ENCODE assay signal across 7 cellular contexts in the genomic region with DNA sequence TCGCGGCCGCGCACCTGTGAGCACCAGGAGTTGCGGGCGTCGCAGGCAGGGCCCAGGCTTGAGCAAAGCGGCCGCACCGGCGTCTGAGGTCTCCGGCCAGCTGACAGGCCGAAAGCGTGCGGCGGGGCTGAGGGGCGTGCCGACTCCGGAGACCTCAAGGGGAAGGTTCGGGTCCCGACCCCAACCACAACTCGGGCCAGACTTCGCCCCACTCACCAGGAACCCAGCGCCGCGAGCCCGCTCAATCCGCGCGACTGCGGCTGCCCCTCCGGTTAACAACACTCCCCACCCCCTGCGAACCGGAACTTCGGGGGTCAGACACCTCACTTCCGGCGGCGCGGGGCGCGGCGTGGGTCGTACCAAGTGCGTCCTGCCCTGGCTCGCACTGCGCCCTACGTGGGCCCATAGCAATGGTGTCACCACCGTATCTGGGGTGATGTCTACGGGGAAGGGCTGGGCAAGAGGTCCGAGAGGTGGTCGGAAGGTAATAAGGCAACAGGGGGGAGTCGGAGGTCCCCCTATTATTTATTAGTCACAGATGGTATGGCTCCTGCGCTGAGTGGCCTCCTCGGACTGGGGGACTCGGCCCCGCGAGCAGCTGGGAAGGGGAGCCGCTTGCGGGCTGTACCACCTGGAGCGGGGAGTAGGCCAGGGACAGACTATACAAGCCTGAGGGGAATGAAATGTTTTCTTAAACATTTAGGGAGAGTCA. TPM values are rescaled to one million over a fixed set of nuclear protein-coding genes. Genes with fewer than 3 reads are reported as not detected.
DNase-seq lines count a peak whose midpoint lies in the region; ATAC-seq and TF ChIP-seq lines count a peak whose summit lies in the region.

A gene (minus strand): TSS at position 280 of the 712 bp plus-strand sequence. CDS start 918 bp downstream, outside the sequence.

- in situ Hi-C loops in astrocyte of the cerebellum (cut with HindIII; ENCODE audit: low sequenced_read_pairs), result no loop called here

- intact Hi-C loops in sciatic nerve (cut with DNase I), result no loop called here

- DNase-seq in NCI-H2029 (lab: John Stamatoyannopoulos, UW) (peak; percentile 87), T-helper 9 cell (peak; percentile 89), astrocyte of the cerebellum (ENCODE audit: low read depth) (peak; percentile 60), hippocampal formation (lab: John Stamatoyannopoulos, UW) (peak; percentile 85 to 86), sciatic nerve (ENCODE audit: low spot score) (peak; percentile 96)

- peak within 1 kb of the TSS; percentile 78 for H3K4me3 ChIP-seq in astrocyte of the cerebellum (ENCODE audit: low read depth, low read length)

- TF ChIP-seq CTCF in astrocyte of the cerebellum (IDR thresholded peaks at IDR 0.05; ENCODE audit: low read depth, low read length, missing control alignments), result no peak

- ATAC-seq in GM18508 (IDR thresholded peaks at IDR 0.05; ENCODE audit: insufficient read depth, unreplicated experiment), result peak; percentile 19
- ATAC-seq in HG02970 (IDR thresholded peaks at IDR 0.05; ENCODE audit: low FRiP score, unreplicated experiment), result peak; percentile 46
- peak; percentile 96 for ATAC-seq in sciatic nerve

RNA-seq across cellular contexts. Expression of the gene that starts here (rescaled TPM):
- total RNA-seq in sciatic nerve, result 75.9 TPM

Comparison
In these comparisons a context has a peak if more than half of its experiments do, and no peak if none do; other contexts are left out.
1. Peak in every context shown above with its lines: DNase-seq, ATAC-seq and H3K4me3 ChIP-seq.
2. ATAC-seq: peak in every context shown above with its lines; median percentile 96 in sciatic nerve; 46 in HG02970; 19 in GM18508.